In the genomic region with DNA sequence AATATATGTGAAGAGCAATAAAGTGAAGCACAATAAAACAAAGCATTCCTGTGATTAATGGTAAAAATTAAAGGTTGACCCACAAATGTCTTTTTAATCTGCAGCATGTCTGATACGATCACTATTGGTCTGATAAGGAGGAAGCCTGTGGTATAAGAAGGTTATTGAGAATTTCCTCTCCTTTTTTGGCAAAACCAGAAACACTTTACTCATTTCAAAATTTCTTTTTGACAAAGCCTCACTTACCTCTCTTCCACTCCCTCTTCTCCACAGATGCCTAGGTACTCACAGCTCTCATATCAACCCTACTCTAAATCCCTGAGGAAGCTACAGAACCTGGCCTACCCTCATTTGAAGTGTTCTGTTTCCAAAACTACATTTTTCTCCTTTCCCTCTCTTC, we compare ENCODE assay signal across 14 cellular contexts. TPM values are rescaled to one million over a fixed set of nuclear protein-coding genes. Genes with fewer than 3 reads are reported as not detected.
DNase-seq lines count a peak whose midpoint lies in the region; ATAC-seq and TF ChIP-seq lines count a peak whose summit lies in the region.
"Had no signal": no experiment of that assay in that cellular context is flagged by ENCODE, and none has a peak within 500 bp of the region (broad histone marks: within the 10 kb centered on the region; RNA-seq: fewer than 3 reads in every experiment).

No MANE protein-coding gene starts in this region.

- CTCF ChIA-PET in activated CD4-positive, alpha-beta memory T cell treated with anti-CD3 and anti-CD28 coated beads, Interleukin-2, amount 10 ng/mL, durations not matched to agents 7 days and 5 days (lab: Charles Lee), result interaction anchor here (1.4 to 1.8 kb wide), 3 partner anchors 15 to 325 kb away, joined by 3 to 5 read pairs (median 3); no protein-coding TSS in a partner anchor

- H2AFZ ChIP-seq in osteoblast (ENCODE audit: low read length), result no peak overlapping the region
- H2AFZ ChIP-seq: GM23338 had no signal

- H3K4me1 ChIP-seq in osteoblast (ENCODE audit: insufficient read depth, low read length), result peaks cover 25% of the 10 kb centered on the region
- H3K4me1 ChIP-seq: tibial artery had no signal

- H3K36me3 ChIP-seq in osteoblast (ENCODE audit: insufficient read depth, low read length), result no peaks in the 10 kb centered on the region
- H3K36me3 ChIP-seq: tibial artery had no signal

- H3K27ac ChIP-seq in osteoblast (ENCODE audit: low read depth, low read length), result peak overlapping the region; percentile 10
- H3K27ac ChIP-seq: tibial artery had no signal

- H3K4me3 Mint-ChIP-seq in activated CD4-positive, alpha-beta T cell treated with anti-CD3 and anti-CD28 coated beads, Interleukin-2, amount 10 ng/mL, durations not matched to agents 24 days and 14 days, result peak overlapping the region; percentile 72
- peak overlapping the region; percentile 26 for H3K4me3 Mint-ChIP-seq in activated CD4-positive, alpha-beta memory T cell treated with anti-CD3 and anti-CD28 coated beads, Interleukin-2, amount 10 ng/mL, durations not matched to agents 7 days and 5 days
- H3K4me3 Mint-ChIP-seq: GM23338 had no signal

- peaks cover 42% of the 10 kb centered on the region for H3K36me3 Mint-ChIP-seq in activated CD4-positive, alpha-beta T cell treated with anti-CD3 and anti-CD28 coated beads, Interleukin-2, amount 10 ng/mL, durations not matched to agents 24 days and 14 days (ENCODE audit: low read depth)
- H3K36me3 Mint-ChIP-seq in activated CD4-positive, alpha-beta memory T cell treated with anti-CD3 and anti-CD28 coated beads, Interleukin-2, amount 10 ng/mL, durations not matched to agents 7 days and 5 days (ENCODE audit: low read depth), result peaks cover 32% of the 10 kb centered on the region

- no peak overlapping the region for H3K4me3 ChIP-seq in osteoblast (ENCODE audit: insufficient read depth, low read length)
- H3K4me3 ChIP-seq: GM23338, skin epidermis, tibial artery had no signal

- DNase-seq in activated CD4-positive, alpha-beta T cell treated with anti-CD3 and anti-CD28 coated beads, Interleukin-2, amount 10 ng/mL, durations not matched to agents 24 days and 14 days, result no peak
- no peak for DNase-seq in activated CD4-positive, alpha-beta T cell treated with anti-CD3 and anti-CD28 coated beads, Interleukin-2, amount 50 U/mL, for 1 hour
- no peak for DNase-seq in activated CD4-positive, alpha-beta memory T cell treated with anti-CD3 and anti-CD28 coated beads, Interleukin-2, amount 10 ng/mL, durations not matched to agents 7 days and 5 days
- DNase-seq in osteoblast (ENCODE audit: insufficient read length, low spot score, missing footprints) (no peak), NCI-H146 (lab: John Stamatoyannopoulos, UW) (no peak)
- no peak for DNase-seq in stimulated activated CD4-positive, alpha-beta T cell treated with anti-CD3 and anti-CD28 coated beads, Interleukin-4, amount 100 ng/mL, for 4 hours
- DNase-seq: activated CD4-positive, CD25-positive, alpha-beta regulatory T cell; NCI-H446 treated with DMSO at 0.1 percent for 48 hours; tibial artery had no signal

- no peaks in the 10 kb centered on the region for H3K27me3 Mint-ChIP-seq in activated CD4-positive, alpha-beta T cell treated with anti-CD3 and anti-CD28 coated beads, Interleukin-2, amount 10 ng/mL, durations not matched to agents 24 days and 14 days
- peaks cover 2% of the 10 kb centered on the region for H3K27me3 Mint-ChIP-seq in activated CD4-positive, alpha-beta memory T cell treated with anti-CD3 and anti-CD28 coated beads, Interleukin-2, amount 10 ng/mL, durations not matched to agents 7 days and 5 days

- H3K27ac Mint-ChIP-seq in activated CD4-positive, alpha-beta T cell treated with anti-CD3 and anti-CD28 coated beads, Interleukin-2, amount 10 ng/mL, durations not matched to agents 24 days and 14 days, result peak overlapping the region; percentile 95
- peak overlapping the region; percentile 32 for H3K27ac Mint-ChIP-seq in activated CD4-positive, alpha-beta memory T cell treated with anti-CD3 and anti-CD28 coated beads, Interleukin-2, amount 10 ng/mL, durations not matched to agents 7 days and 5 days
- H3K27ac Mint-ChIP-seq: GM23338 had no signal

- peaks cover 83% of the 10 kb centered on the region for H3K79me2 ChIP-seq in osteoblast (ENCODE audit: insufficient read depth, low read length)

- no peaks in the 10 kb centered on the region for H3K9me3 ChIP-seq in osteoblast (ENCODE audit: low read depth, low read length)

- no peak for TF ChIP-seq CTCF in osteoblast (IDR thresholded peaks at IDR 0.05; ENCODE audit: extremely low read depth, low read depth, low read length)

- H3K4me1 Mint-ChIP-seq in activated CD4-positive, alpha-beta T cell treated with anti-CD3 and anti-CD28 coated beads, Interleukin-2, amount 10 ng/mL, durations not matched to agents 24 days and 14 days, result peaks cover 58% of the 10 kb centered on the region
- peaks cover 42% of the 10 kb centered on the region for H3K4me1 Mint-ChIP-seq in activated CD4-positive, alpha-beta memory T cell treated with anti-CD3 and anti-CD28 coated beads, Interleukin-2, amount 10 ng/mL, durations not matched to agents 7 days and 5 days

- ATAC-seq in HG02642 (IDR thresholded peaks at IDR 0.05; ENCODE audit: poor library complexity, unreplicated experiment), result peak; percentile 67
- no peak for ATAC-seq in GM19467 (IDR thresholded peaks at IDR 0.05; ENCODE audit: unreplicated experiment)
- ATAC-seq: GM23338, HepG2 had no signal

- H3K27me3 ChIP-seq in osteoblast (ENCODE audit: insufficient read depth, low read length), result no peaks in the 10 kb centered on the region
- H3K27me3 ChIP-seq: tibial artery had no signal

- intact Hi-C loops in activated CD4-positive, alpha-beta T cell treated with anti-CD3 and anti-CD28 coated beads, Interleukin-2, amount 10 ng/mL, durations not matched to agents 24 days and 14 days (cut with micrococcal nuclease), result loop anchor here (1.0 to 5.0 kb wide), 14 partner anchors 37 to 1345 kb away; partner anchors contain the start of genes DNAJB14, METAP1 and TSPAN5

- no peaks in the 10 kb centered on the region for H4K20me1 ChIP-seq in osteoblast (ENCODE audit: insufficient read depth, low read length)

- H3K9me3 Mint-ChIP-seq in activated CD4-positive, alpha-beta T cell treated with anti-CD3 and anti-CD28 coated beads, Interleukin-2, amount 10 ng/mL, durations not matched to agents 24 days and 14 days, result peaks cover 5% of the 10 kb centered on the region
- peaks cover 12% of the 10 kb centered on the region for H3K9me3 Mint-ChIP-seq in activated CD4-positive, alpha-beta memory T cell treated with anti-CD3 and anti-CD28 coated beads, Interleukin-2, amount 10 ng/mL, durations not matched to agents 7 days and 5 days

- H3K4me2 ChIP-seq in osteoblast (ENCODE audit: insufficient read depth, low read length), result no peak overlapping the region
- H3K4me2 ChIP-seq: GM23338 had no signal

- POLR2A ChIA-PET in activated CD4-positive, alpha-beta memory T cell treated with anti-CD3 and anti-CD28 coated beads, Interleukin-2, amount 10 ng/mL, durations not matched to agents 7 days and 5 days (lab: Charles Lee), result interaction anchor here (0.9 to 2.8 kb wide), 6 partner anchors 37 to 328 kb away, joined by 3 to 10 read pairs (median 6); partner anchors contain the start of gene TSPAN5

RNA-seq across cellular contexts. Expression of gene TSPAN5, which starts 56.1 kb away (rescaled TPM):
- total RNA-seq in activated CD4-positive, alpha-beta T cell treated with anti-CD3 and anti-CD28 coated beads, Interleukin-2, amount 10 ng/mL, durations not matched to agents 24 days and 14 days, result 30.4 and 30.7 TPM in 2 replicates
- 10 to 100 TPM; 21.8 to 22.6 TPM for total RNA-seq in activated CD4-positive, alpha-beta memory T cell treated with anti-CD3 and anti-CD28 coated beads, Interleukin-2, amount 10 ng/mL, durations not matched to agents 7 days and 5 days
- 36.9 and 41.8 TPM in 2 replicates for total RNA-seq in osteoblast
